ENCODE assay signal across 18 cellular contexts in genomic region chr6:74611220-74611619, GRCh38.
A peak's percentile ranks its signal among the peaks of the same experiment; 100 is the strongest.
DNase-seq lines count a peak whose midpoint lies in the region; ATAC-seq, FAIRE-seq and TF ChIP-seq lines count a peak whose summit lies in the region.
"Had no signal": no experiment of that assay in that cellular context is flagged by ENCODE, and none has a peak within 500 bp of the region (broad histone marks: within the 10 kb centered on the region; RNA-seq: fewer than 3 reads in every experiment).

No MANE protein-coding gene starts in this region.

- TF ChIP-seq POLR2A in A549 (IDR thresholded peaks at IDR 0.05; ENCODE audit: low read length) = no peak

- H3K9ac ChIP-seq in PC-3 (ENCODE audit: low read length) (no peak overlapping the region), Karpas-422 (ENCODE audit: low read length) (no peak overlapping the region)

- DNase-seq in A549 (ENCODE audit: low read depth in 1 of 2, low spot score in 1 of 2) (no peak), ELR (ENCODE audit: low read depth) (peak; percentile 20), PC-3 (peak; percentile 14), choroid plexus epithelial cell (ENCODE audit: low read depth) (peak; percentile 27), cerebellar nuclear complex (lab: John Stamatoyannopoulos, UW) (no peak), Karpas-422 (no peak), osteoblast (ENCODE audit: insufficient read length, low spot score, missing footprints) (no peak)
- DNase-seq: CD8-positive, alpha-beta T cell; COR-L47; DMS153; H7 had no signal

- H3K27me3 ChIP-seq in PC-3 (ENCODE audit: low read length) (no peaks in the 10 kb centered on the region), Karpas-422 (ENCODE audit: low read length) (no peaks in the 10 kb centered on the region), osteoblast (ENCODE audit: insufficient read depth, low read length) (no peaks in the 10 kb centered on the region)

- intact Hi-C loops in PC-3 (cut with micrococcal nuclease) = no loop called here

- H3K4me3 ChIP-seq in A549 (no peak overlapping the region), PC-3 (ENCODE audit: low read length) (no peak overlapping the region), choroid plexus epithelial cell (ENCODE audit: low read depth, low read length) (no peak overlapping the region), Karpas-422 (ENCODE audit: low read length) (no peak overlapping the region), osteoblast (ENCODE audit: insufficient read depth, low read length) (no peak overlapping the region)
- H3K4me3 ChIP-seq: GM12878, GM23338 had no signal

- no peaks in the 10 kb centered on the region for H4K20me1 ChIP-seq in PC-3 (ENCODE audit: low read length)
- H4K20me1 ChIP-seq in Karpas-422 (ENCODE audit: insufficient read depth, low read depth, low read length) = no peaks in the 10 kb centered on the region
- no peaks in the 10 kb centered on the region for H4K20me1 ChIP-seq in osteoblast (ENCODE audit: insufficient read depth, low read length)

- H3K27ac ChIP-seq in A549 = no peak overlapping the region
- H3K27ac ChIP-seq in PC-3 (ENCODE audit: low read length) = no peak overlapping the region
- no peak overlapping the region for H3K27ac ChIP-seq in Karpas-422 (ENCODE audit: low read length)
- no peak overlapping the region for H3K27ac ChIP-seq in osteoblast (ENCODE audit: low read depth, low read length)

- ATAC-seq in A549 (no peak), PC-3 (no peak), HG03520 (IDR thresholded peaks at IDR 0.05; ENCODE audit: unreplicated experiment) (no peak)
- ATAC-seq: CD8-positive, alpha-beta T cell; GM12878; GM23338; HepG2 had no signal

- H3K9me3 ChIP-seq in A549 = no peaks in the 10 kb centered on the region
- no peaks in the 10 kb centered on the region for H3K9me3 ChIP-seq in PC-3 (ENCODE audit: low read length)
- H3K9me3 ChIP-seq in Karpas-422 (ENCODE audit: low read length) = no peaks in the 10 kb centered on the region
- H3K9me3 ChIP-seq in osteoblast (ENCODE audit: low read depth, low read length) = no peaks in the 10 kb centered on the region

- TF ChIP-seq CTCF in A549 (IDR thresholded peaks at IDR 0.05) = no peak
- no peak for TF ChIP-seq CTCF in PC-3 (conservative IDR thresholded peaks at IDR 0.05; ENCODE audit: low read depth, low read length)
- no peak for TF ChIP-seq CTCF in choroid plexus epithelial cell (conservative IDR thresholded peaks at IDR 0.05; ENCODE audit: low read depth, low read length)
- no peak for TF ChIP-seq CTCF in osteoblast (IDR thresholded peaks at IDR 0.05; ENCODE audit: extremely low read depth, low read depth, low read length)

- no peaks in the 10 kb centered on the region for H3K9me2 ChIP-seq in PC-3 (replicated peaks; ENCODE audit: low read length)
- 0 out of 2 replicates have a peak, but pooled peaks cover 3% of the 10 kb centered on the region for H3K9me2 ChIP-seq in Karpas-422 (replicated peaks; ENCODE audit: insufficient read depth, low read length)

- no peak for TF ChIP-seq EP300 in A549 (IDR thresholded peaks at IDR 0.05)

- H2AFZ ChIP-seq in PC-3 (ENCODE audit: low read length) = no peak overlapping the region
- H2AFZ ChIP-seq in Karpas-422 (ENCODE audit: low read length) = no peak overlapping the region
- H2AFZ ChIP-seq in osteoblast (ENCODE audit: low read length) = no peak overlapping the region
- H2AFZ ChIP-seq: GM23338 had no signal

- H3K79me2 ChIP-seq in PC-3 (ENCODE audit: low read length) = no peaks in the 10 kb centered on the region
- H3K79me2 ChIP-seq in Karpas-422 (ENCODE audit: low read length) = no peaks in the 10 kb centered on the region
- H3K79me2 ChIP-seq in osteoblast (ENCODE audit: insufficient read depth, low read length) = no peaks in the 10 kb centered on the region

- POLR2A ChIA-PET in A549 (lab: Yijun Ruan, JAX) = no interaction called here
- POLR2A ChIA-PET in PC-3 (lab: Charles Lee; ENCODE audit: unreplicated experiment) = no interaction called here

- H3F3A ChIP-seq in PC-3 (ENCODE audit: low read length, unreplicated experiment) = no peaks in the 10 kb centered on the region

- CTCF ChIA-PET in A549 (lab: Yijun Ruan, JAX) (interaction anchor here (0.6 kb wide), 1 partner anchor 309 kb away, joined by 3 read pairs; no protein-coding TSS in a partner anchor), PC-3 (lab: Charles Lee) (no interaction called here)

- peaks cover 44% of the 10 kb centered on the region for H3K4me1 ChIP-seq in A549
- H3K4me1 ChIP-seq in PC-3 (ENCODE audit: insufficient read depth, low read length) = peaks cover 46% of the 10 kb centered on the region
- no peaks in the 10 kb centered on the region for H3K4me1 ChIP-seq in Karpas-422 (ENCODE audit: low read length)
- H3K4me1 ChIP-seq in osteoblast (ENCODE audit: insufficient read depth, low read length) = peaks cover 50% of the 10 kb centered on the region

- H3K4me2 ChIP-seq in A549 = peak overlapping the region; percentile 47; the same call in 2 of the 3 replicates
- no peak overlapping the region for H3K4me2 ChIP-seq in PC-3 (ENCODE audit: low read length)
- H3K4me2 ChIP-seq in Karpas-422 (ENCODE audit: low read depth, low read length, poor library complexity, severe bottlenecking) = no peak overlapping the region
- H3K4me2 ChIP-seq in osteoblast (ENCODE audit: insufficient read depth, low read length) = no peak overlapping the region
- H3K4me2 ChIP-seq: GM23338 had no signal

- FAIRE-seq in A549 (lab: Jason Lieb, UNC) = no peak
- FAIRE-seq: D721Med, GM12878, GM18507, HepG2, HTR-8/SVneo had no signal

- BruUV-seq in PC-3 (replicated peaks; lab: Mats Ljungman, UMichigan) = no TSS peak

- H3K36me3 ChIP-seq in PC-3 (ENCODE audit: low read depth, low read length) = no peaks in the 10 kb centered on the region
- no peaks in the 10 kb centered on the region for H3K36me3 ChIP-seq in Karpas-422 (ENCODE audit: insufficient read depth, low read length)
- no peaks in the 10 kb centered on the region for H3K36me3 ChIP-seq in osteoblast (ENCODE audit: insufficient read depth, low read length)

- TF ChIP-seq RAD21 in A549 (conservative IDR thresholded peaks at IDR 0.05 in 1 of 2, IDR thresholded peaks at IDR 0.05 in 1 of 2) = no peak

TF ChIP-seq in A549, 52 proteins besides CTCF, POLR2A, EP300 and RAD21:
- TF ChIP-seq FOSL2 (IDR thresholded peaks at IDR 0.05) = no peak
- 0 out of 2 replicates have a peak, but pooled peaks have one; percentile 18 for TF ChIP-seq FOSL2 (CRISPR knock-in tag; IDR thresholded peaks at IDR 0.05)
- no peak for TF ChIP-seq NR3C1 (IDR thresholded peaks at IDR 0.05)
- TF ChIP-seq CHD2 (IDR thresholded peaks at IDR 0.05; ENCODE audit: low read length, partially characterized antibody) = no peak
- no peak for TF ChIP-seq ZSCAN20 (CRISPR knock-in tag; IDR thresholded peaks at IDR 0.05)
- TF ChIP-seq FOXS1 (CRISPR knock-in tag; IDR thresholded peaks at IDR 0.05) = no peak
- TF ChIP-seq EHF (CRISPR knock-in tag; IDR thresholded peaks at IDR 0.05) = no peak
- TF ChIP-seq TP53 (CRISPR knock-in tag; IDR thresholded peaks at IDR 0.05) = no peak

Comparison
In these comparisons a context has a peak if more than half of its experiments do, and no peak if none do; other contexts are left out.
1. DNase-seq: peak in ELR (single experiment), PC-3 (single experiment) and choroid plexus epithelial cell (single experiment); none in A549 (0 of 2), cerebellar nuclear complex (0 of 2), Karpas-422 (single experiment) and osteoblast (single experiment).